8 cellular contexts compared by ENCODE assay signal in genomic region chr3:130894873-130895330, GRCh38. TPM values are rescaled to one million over a fixed set of nuclear protein-coding genes. Genes with fewer than 3 reads are reported as not detected.
DNase-seq lines count a peak whose midpoint lies in the region; ATAC-seq and TF ChIP-seq lines count a peak whose summit lies in the region.

No MANE protein-coding gene starts in this region.

- peak overlapping the region; percentile 90 for H3K27ac Mint-ChIP-seq in T-helper 1 cell treated with Interleukin-12 subunit alpha and Interleukin-12 subunit beta and Interleukin-4 antibody, amounts not matched to agents 30 μg/mL and 1 μg/mL, for 36 hours
- H3K27ac Mint-ChIP-seq in WTC11: peak overlapping the region; percentile 39

- no peaks in the 10 kb centered on the region for H3K27me3 Mint-ChIP-seq in T-helper 1 cell treated with Interleukin-12 subunit alpha and Interleukin-12 subunit beta and Interleukin-4 antibody, amounts not matched to agents 30 μg/mL and 1 μg/mL, for 36 hours (ENCODE audit: low read depth)
- H3K27me3 Mint-ChIP-seq in WTC11 (ENCODE audit: low read depth): no peaks in the 10 kb centered on the region

- POLR2A ChIA-PET in WTC11 (lab: Charles Lee): interaction anchor here (0.5 to 2.6 kb wide), 6 partner anchors 24 to 147 kb away, joined by 3 to 14 read pairs (median 5); partner anchors contain the start of gene PIK3R4

- H3K4me3 ChIP-seq in iPS-15b (ENCODE audit: low read depth, low read length): peak overlapping the region; percentile 91
- H3K4me3 ChIP-seq in subcutaneous abdominal adipose tissue (ENCODE audit: low read depth in 1 of 5, low read length in 5 of 5): peak overlapping the region; percentile 79 to 95 (median 87)

- H3K36me3 ChIP-seq in iPS-15b (ENCODE audit: control insufficient read depth, insufficient read depth, low read length): no peaks in the 10 kb centered on the region
- no peaks in the 10 kb centered on the region for H3K36me3 ChIP-seq in subcutaneous abdominal adipose tissue (ENCODE audit: control insufficient read depth in 5 of 5, insufficient read depth in 5 of 5, low read length in 5 of 5)

- H3K27ac ChIP-seq in subcutaneous abdominal adipose tissue (ENCODE audit: low read depth, low read length): peak overlapping the region; percentile 99

- no peaks in the 10 kb centered on the region for H3K9me3 Mint-ChIP-seq in T-helper 1 cell treated with Interleukin-12 subunit alpha and Interleukin-12 subunit beta and Interleukin-4 antibody, amounts not matched to agents 30 μg/mL and 1 μg/mL, for 36 hours
- H3K9me3 Mint-ChIP-seq in WTC11: no peaks in the 10 kb centered on the region

- CTCF ChIA-PET in WTC11 (lab: Charles Lee): interaction anchor here (1.1 to 3.2 kb wide), 7 partner anchors 43 to 619 kb away, joined by 3 to 36 read pairs (median 6); partner anchors contain the start of gene PIK3R4

- H3K36me3 Mint-ChIP-seq in T-helper 1 cell treated with Interleukin-12 subunit alpha and Interleukin-12 subunit beta and Interleukin-4 antibody, amounts not matched to agents 30 μg/mL and 1 μg/mL, for 36 hours (ENCODE audit: low read depth): peaks cover 2% of the 10 kb centered on the region
- no peaks in the 10 kb centered on the region for H3K36me3 Mint-ChIP-seq in WTC11

- no peak for DNase-seq in T-helper 1 cell
- DNase-seq in WTC11 (ENCODE audit: low spot score): no peak
- DNase-seq in NCI-H1436 treated with DMSO at 0.1 percent for 48 hours (lab: John Stamatoyannopoulos, UW): no peak

- peaks cover 23% of the 10 kb centered on the region for H3K4me1 ChIP-seq in iPS-15b (ENCODE audit: control insufficient read depth, insufficient read depth, low read length)
- H3K4me1 ChIP-seq in subcutaneous abdominal adipose tissue (ENCODE audit: control insufficient read depth in 5 of 5, insufficient read depth in 5 of 5, low read length in 5 of 5): peaks cover 0 to 29% (median 24%) of the 10 kb centered on the region in 5 donors

- peak overlapping the region; percentile 93 for H3K4me3 Mint-ChIP-seq in T-helper 1 cell treated with Interleukin-12 subunit alpha and Interleukin-12 subunit beta and Interleukin-4 antibody, amounts not matched to agents 30 μg/mL and 1 μg/mL, for 36 hours
- H3K4me3 Mint-ChIP-seq in WTC11: peak overlapping the region; percentile 87

- H3K9me3 ChIP-seq in iPS-15b (ENCODE audit: control insufficient read depth, insufficient read depth, low read length) (no peaks in the 10 kb centered on the region), subcutaneous abdominal adipose tissue (ENCODE audit: control insufficient read depth in 5 of 5, low read length in 5 of 5) (no peaks in the 10 kb centered on the region)

- H3K27me3 ChIP-seq in iPS-15b (ENCODE audit: control insufficient read depth, insufficient read depth, low read length) (no peaks in the 10 kb centered on the region), subcutaneous abdominal adipose tissue (ENCODE audit: control insufficient read depth in 5 of 5, insufficient read depth in 4 of 5, low read length in 5 of 5) (no peaks in the 10 kb centered on the region)

- TF ChIP-seq CTCF in WTC11 (IDR thresholded peaks at IDR 0.05): no peak

- ATAC-seq in WTC11 (no peak), HG03135 (IDR thresholded peaks at IDR 0.05; ENCODE audit: unreplicated experiment) (no peak), GM21576 (IDR thresholded peaks at IDR 0.05; ENCODE audit: unreplicated experiment) (no peak)

- peak overlapping the region; percentile 66 for H3K9ac ChIP-seq in iPS-15b (ENCODE audit: low read depth, low read length)
- peak overlapping the region; percentile 75 to 100 (median 87) for H3K9ac ChIP-seq in subcutaneous abdominal adipose tissue (ENCODE audit: low read length in 5 of 5)

- H3K4me1 Mint-ChIP-seq in T-helper 1 cell treated with Interleukin-12 subunit alpha and Interleukin-12 subunit beta and Interleukin-4 antibody, amounts not matched to agents 30 μg/mL and 1 μg/mL, for 36 hours (ENCODE audit: low read depth): peaks cover 34% of the 10 kb centered on the region
- H3K4me1 Mint-ChIP-seq in WTC11: peaks cover 57% of the 10 kb centered on the region

TF ChIP-seq in WTC11, 78 proteins besides CTCF, POLR2A, EP300 and RAD21:
- no peak for TF ChIP-seq ZNF263 (CRISPR knock-in tag; IDR thresholded peaks at IDR 0.05; ENCODE audit: low read depth)
- TF ChIP-seq KAT7 (CRISPR knock-in tag; IDR thresholded peaks at IDR 0.05; ENCODE audit: borderline replicate concordance): no peak
- no peak for TF ChIP-seq HMGA2 (CRISPR knock-in tag; IDR thresholded peaks at IDR 0.05)
- TF ChIP-seq NFATC4 (CRISPR knock-in tag; IDR thresholded peaks at IDR 0.05): no peak
- TF ChIP-seq, protein P1, sequence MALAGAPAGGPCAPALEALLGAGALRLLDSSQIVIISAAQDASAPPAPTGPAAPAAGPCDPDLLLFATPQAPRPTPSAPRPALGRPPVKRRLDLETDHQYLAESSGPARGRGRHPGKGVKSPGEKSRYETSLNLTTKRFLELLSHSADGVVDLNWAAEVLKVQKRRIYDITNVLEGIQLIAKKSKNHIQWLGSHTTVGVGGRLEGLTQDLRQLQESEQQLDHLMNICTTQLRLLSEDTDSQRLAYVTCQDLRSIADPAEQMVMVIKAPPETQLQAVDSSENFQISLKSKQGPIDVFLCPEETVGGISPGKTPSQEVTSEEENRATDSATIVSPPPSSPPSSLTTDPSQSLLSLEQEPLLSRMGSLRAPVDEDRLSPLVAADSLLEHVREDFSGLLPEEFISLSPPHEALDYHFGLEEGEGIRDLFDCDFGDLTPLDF (CRISPR knock-in tag; IDR thresholded peaks at IDR 0.05): no peak
- TF ChIP-seq EMX1 (CRISPR knock-in tag; IDR thresholded peaks at IDR 0.05): no peak
- no peak for TF ChIP-seq SMAD3 (CRISPR knock-in tag; IDR thresholded peaks at IDR 0.05; ENCODE audit: borderline replicate concordance)

RNA-seq across cellular contexts. Expression of gene ATP2C1, which starts 1.0 kb away (rescaled TPM):
- total RNA-seq in WTC11 (2021): 62.5 to 68.4 TPM (median 67.0 TPM) in 3 replicates
